8 cellular contexts compared by ENCODE assay signal in the genomic region with DNA sequence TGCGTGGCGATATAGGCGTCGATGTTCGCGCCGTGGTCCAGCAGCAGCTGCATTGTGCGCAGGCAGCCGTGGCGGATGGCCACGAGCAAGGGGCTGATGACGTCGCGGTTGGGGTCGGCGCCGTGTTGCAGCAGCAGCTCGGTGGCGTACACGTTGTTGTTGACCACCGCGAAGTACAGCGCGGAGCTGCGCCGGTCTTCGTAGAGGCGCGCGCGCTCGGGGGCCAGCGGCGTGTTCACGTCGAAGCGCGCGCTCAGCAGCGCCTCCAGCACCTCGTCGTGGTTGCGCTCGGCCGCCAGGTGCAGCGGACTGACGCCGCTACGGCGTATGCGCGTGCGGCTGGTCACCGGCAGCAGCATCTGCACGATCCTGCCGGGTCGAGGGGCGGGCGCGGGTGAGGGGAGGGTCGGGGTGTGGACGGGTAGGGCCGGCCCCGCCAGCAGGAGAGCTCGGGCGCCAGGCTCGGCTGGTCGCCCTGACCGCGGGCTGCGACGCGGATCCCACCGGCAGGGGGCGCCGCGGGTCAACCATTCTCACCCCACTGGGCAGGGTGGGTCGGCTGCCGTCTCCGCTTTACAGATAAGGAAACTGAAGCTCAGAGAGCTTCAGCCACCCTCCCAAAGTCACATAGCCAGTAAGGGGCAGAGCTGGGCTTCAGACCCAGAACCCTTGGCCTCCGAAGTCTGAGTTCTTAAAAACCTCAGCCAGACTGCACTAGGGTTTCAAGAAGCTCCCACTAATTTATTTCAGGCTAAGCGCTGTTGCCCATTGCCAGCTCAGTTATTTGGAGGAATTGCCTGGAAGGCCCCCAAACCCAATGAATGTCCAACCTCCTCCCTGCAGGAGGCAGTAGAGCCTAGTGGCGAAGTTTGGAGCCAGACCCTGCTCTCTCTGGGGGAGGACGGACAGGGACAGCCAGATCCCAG. TPM values are rescaled to one million over a fixed set of nuclear protein-coding genes. Genes with fewer than 3 reads are reported as not detected.
DNase-seq lines count a peak whose midpoint lies in the region; ATAC-seq and TF ChIP-seq lines count a peak whose summit lies in the region.

No MANE protein-coding gene starts in this region.

- ATAC-seq in GM18520 (IDR thresholded peaks at IDR 0.05; ENCODE audit: unreplicated experiment) = peak; percentile 90
- ATAC-seq in HG03064 (IDR thresholded peaks at IDR 0.05; ENCODE audit: low read depth, unreplicated experiment) = peak; percentile 78
- ATAC-seq in activated T-cell treated with anti-CD3 and anti-CD28 coated beads, Interleukin-2, amount 50 U/mL, for 72 hours (replicated peaks in 1 of 2) = peak; percentile 97
- ATAC-seq in stimulated activated naive CD8-positive, alpha-beta T cell treated with anti-CD3 and anti-CD28 coated beads, Interleukin-15, amount 100 ng/mL, for 72 hours = peak; percentile 96

- peak overlapping the region; percentile 65 for H3K4me3 ChIP-seq in ACC112 (ENCODE audit: low read depth, low read length)
- peak overlapping the region; percentile 18 for H3K4me3 ChIP-seq in NT2/D1 (ENCODE audit: insufficient read length, low read depth)
- no peak overlapping the region for H3K4me3 ChIP-seq in fibroblast of pulmonary artery (replicated peaks; ENCODE audit: low read depth, low read length)

- peaks cover 39% of the 10 kb centered on the region for H3K27me3 ChIP-seq in ACC112 (ENCODE audit: insufficient read depth, low read length)
- H3K27me3 ChIP-seq in NT2/D1 (ENCODE audit: insufficient read depth, insufficient read length) = peaks cover 11% of the 10 kb centered on the region

- no peaks in the 10 kb centered on the region for H3K36me3 ChIP-seq in ACC112 (ENCODE audit: insufficient read depth, low read length)
- no peaks in the 10 kb centered on the region for H3K36me3 ChIP-seq in NT2/D1 (ENCODE audit: insufficient read depth, insufficient read length, low read length)

- TF ChIP-seq CTCF in fibroblast of pulmonary artery (IDR thresholded peaks at IDR 0.05; ENCODE audit: low read length, missing control alignments) = peak; percentile 42
- TF ChIP-seq CTCF in nephron progenitor cell (IDR thresholded peaks at IDR 0.05) = peak; percentile 83

- no peak overlapping the region for H3K27ac ChIP-seq in ACC112 (ENCODE audit: low read depth, low read length)

- peaks cover 4 to 5% of the 10 kb centered on the region in 2 donors for H3K36me3 Mint-ChIP-seq in activated T-cell treated with anti-CD3 and anti-CD28 coated beads, Interleukin-2, amount 50 U/mL, for 72 hours (ENCODE audit: insufficient read depth in 2 of 2)
- no peaks in the 10 kb centered on the region for H3K36me3 Mint-ChIP-seq in nephron progenitor cell (ENCODE audit: low read depth)

- H3K9ac ChIP-seq in NT2/D1 (ENCODE audit: insufficient read length, low read depth) = peak overlapping the region; percentile 56

- peak; percentile 43 for DNase-seq in NT2/D1 (ENCODE audit: low read depth, low spot score)
- DNase-seq in activated T-cell treated with anti-CD3 and anti-CD28 coated beads, Interleukin-2, amount 50 U/mL, for 72 hours = peak; percentile 92 to 98
- peak; percentile 68 for DNase-seq in fibroblast of pulmonary artery (ENCODE audit: low read depth)
- DNase-seq in nephron progenitor cell = peak; percentile 95
- peak; percentile 91 to 94 for DNase-seq in stimulated activated naive CD8-positive, alpha-beta T cell treated with anti-CD3 and anti-CD28 coated beads, Interleukin-15, amount 100 ng/mL, for 72 hours

- H3K79me2 ChIP-seq in ACC112 (ENCODE audit: control insufficient read depth, insufficient read depth, low read length, unreplicated experiment) = no peaks in the 10 kb centered on the region

- no peaks in the 10 kb centered on the region for H3K9me3 Mint-ChIP-seq in activated T-cell treated with anti-CD3 and anti-CD28 coated beads, Interleukin-2, amount 50 U/mL, for 72 hours
- H3K9me3 Mint-ChIP-seq in nephron progenitor cell = peaks cover 4% of the 10 kb centered on the region
- no peaks in the 10 kb centered on the region for H3K9me3 Mint-ChIP-seq in stimulated activated naive CD8-positive, alpha-beta T cell treated with anti-CD3 and anti-CD28 coated beads, Interleukin-15, amount 100 ng/mL, for 72 hours

- peaks cover 4% of the 10 kb centered on the region for H3K4me1 ChIP-seq in ACC112 (ENCODE audit: control insufficient read depth, insufficient read depth, low read length, unreplicated experiment)
- H3K4me1 ChIP-seq in NT2/D1 (ENCODE audit: insufficient read depth, insufficient read length) = peaks cover 11% of the 10 kb centered on the region

- H3K27ac Mint-ChIP-seq in activated T-cell treated with anti-CD3 and anti-CD28 coated beads, Interleukin-2, amount 50 U/mL, for 72 hours = peak overlapping the region; percentile 76
- no peak overlapping the region for H3K27ac Mint-ChIP-seq in nephron progenitor cell
- peak overlapping the region in 1 of 2 donors; percentile 42 for H3K27ac Mint-ChIP-seq in stimulated activated naive CD8-positive, alpha-beta T cell treated with anti-CD3 and anti-CD28 coated beads, Interleukin-15, amount 100 ng/mL, for 72 hours

- H3K4me3 Mint-ChIP-seq in activated T-cell treated with anti-CD3 and anti-CD28 coated beads, Interleukin-2, amount 50 U/mL, for 72 hours = peak overlapping the region; percentile 64 to 65
- H3K4me3 Mint-ChIP-seq in nephron progenitor cell = peak overlapping the region; percentile 58
- peak overlapping the region; percentile 57 to 67 for H3K4me3 Mint-ChIP-seq in stimulated activated naive CD8-positive, alpha-beta T cell treated with anti-CD3 and anti-CD28 coated beads, Interleukin-15, amount 100 ng/mL, for 72 hours

- H2AFZ ChIP-seq in ACC112 (ENCODE audit: low read length, unreplicated experiment) = no peak overlapping the region

- H3K4me1 Mint-ChIP-seq in activated T-cell treated with anti-CD3 and anti-CD28 coated beads, Interleukin-2, amount 50 U/mL, for 72 hours (ENCODE audit: low read depth) = peaks cover 19% of the 10 kb centered on the region
- H3K4me1 Mint-ChIP-seq in nephron progenitor cell = peaks cover 25% of the 10 kb centered on the region
- peaks cover 39% of the 10 kb centered on the region for H3K4me1 Mint-ChIP-seq in stimulated activated naive CD8-positive, alpha-beta T cell treated with anti-CD3 and anti-CD28 coated beads, Interleukin-15, amount 100 ng/mL, for 72 hours

- no peaks in the 10 kb centered on the region; the same call in 1 of the 2 replicates for H3K9me3 ChIP-seq in NT2/D1 (ENCODE audit: insufficient read depth, low read length)

- H3K27me3 Mint-ChIP-seq in activated T-cell treated with anti-CD3 and anti-CD28 coated beads, Interleukin-2, amount 50 U/mL, for 72 hours (ENCODE audit: low read depth) = peaks cover 11% of the 10 kb centered on the region
- peaks cover 72% of the 10 kb centered on the region for H3K27me3 Mint-ChIP-seq in nephron progenitor cell (ENCODE audit: low read depth, poor library complexity)
- peaks cover 29% of the 10 kb centered on the region for H3K27me3 Mint-ChIP-seq in stimulated activated naive CD8-positive, alpha-beta T cell treated with anti-CD3 and anti-CD28 coated beads, Interleukin-15, amount 100 ng/mL, for 72 hours

RNA-seq across cellular contexts. Expression of a gene that starts 12.4 kb away (rescaled TPM):
- not detected for total RNA-seq in activated T-cell treated with anti-CD3 and anti-CD28 coated beads, Interleukin-2, amount 50 U/mL, for 72 hours

RNA-seq across cellular contexts. Expression of a gene that starts 36.8 kb away (rescaled TPM):
- total RNA-seq in activated T-cell treated with anti-CD3 and anti-CD28 coated beads, Interleukin-2, amount 50 U/mL, for 72 hours = 10 to 100 TPM; 43.3 to 45.6 TPM

RNA-seq across cellular contexts. Expression of a gene that starts 57.5 kb away (rescaled TPM):
- 1 to 10 TPM; 1.6 to 2.2 TPM for total RNA-seq in activated T-cell treated with anti-CD3 and anti-CD28 coated beads, Interleukin-2, amount 50 U/mL, for 72 hours

Comparison
In these comparisons a context has a peak if more than half of its experiments do, and no peak if none do; other contexts are left out.
1. DNase-seq: peak in every context shown above with its lines; median percentile 95 in activated T-cell treated with anti-CD3 and anti-CD28 coated beads, Interleukin-2, amount 50 U/mL, for 72 hours; 95 in nephron progenitor cell; 92 in stimulated activated naive CD8-positive, alpha-beta T cell treated with anti-CD3 and anti-CD28 coated beads, Interleukin-15, amount 100 ng/mL, for 72 hours; 68 in fibroblast of pulmonary artery; 43 in NT2/D1.